ENCODE assay signal across 22 cellular contexts in genomic region chr17:14805348-14805747, GRCh38.
DNase-seq lines count a peak whose midpoint lies in the region; ATAC-seq, FAIRE-seq and TF ChIP-seq lines count a peak whose summit lies in the region.
"Had no signal": no experiment of that assay in that cellular context is flagged by ENCODE, and none has a peak within 500 bp of the region (broad histone marks: within the 10 kb centered on the region; RNA-seq: fewer than 3 reads in every experiment).

No MANE protein-coding gene starts in this region.

- H2BK15ac ChIP-seq in H9 (ENCODE audit: low read depth, low read length), result no peak overlapping the region

- ATAC-seq in naive thymus-derived CD4-positive, alpha-beta T cell, result no peak
- ATAC-seq: K562; right cardiac atrium; stimulated activated naive CD8-positive, alpha-beta T cell treated with anti-CD3 and anti-CD28 coated beads, Interleukin-15, Interleukin-2, amounts not matched to agents 100 U/mL and 50 U/mL, for 24 hours had no signal

- no peak overlapping the region for H2BK20ac ChIP-seq in H9 (ENCODE audit: low read depth, low read length, poor library complexity, severe bottlenecking)

- DNase-seq in H9 (no peak), RPMI7951 (ENCODE audit: low read depth) (peak; percentile 9), fibroblast of gingiva (ENCODE audit: low read depth) (peak; percentile 18), pons (ENCODE audit: low spot score) (peak; percentile 35), D341Med (ENCODE audit: low spot score) (no peak), frontal cortex (ENCODE audit: low spot score in 2 of 2) (no peak), AML-193 (lab: John Stamatoyannopoulos, UW) (no peak)
- DNase-seq in naive thymus-derived CD4-positive, alpha-beta T cell, result no peak
- DNase-seq: activated CD4-positive, alpha-beta T cell treated with anti-CD3 and anti-CD28 coated beads, Interleukin-2, amount 50 U/mL, for 4 hours; activated naive CD4-positive, alpha-beta T cell treated with anti-CD3 and anti-CD28 coated beads, Interleukin-2, amount 10 ng/mL, durations not matched to agents 7 days and 5 days; activated T-cell treated with anti-CD3 and anti-CD28 coated beads, Interleukin-2, amount 50 U/mL, for 24 hours; DMS53; hippocampal formation; NCI-H2171; NCI-H82; right cardiac atrium; stimulated activated naive CD8-positive, alpha-beta T cell treated with anti-CD3 and anti-CD28 coated beads, Interleukin-15, Interleukin-2, amounts not matched to agents 100 U/mL and 50 U/mL, for 24 hours; SW 1271; trophoblast cell had no signal

- H4K5ac ChIP-seq in H9 (ENCODE audit: insufficient read length, low read depth, low read length), result no peak overlapping the region

- H3K4me3 ChIP-seq in naive thymus-derived CD4-positive, alpha-beta T cell (ENCODE audit: low read length), result no peak overlapping the region
- H3K4me3 ChIP-seq: K562 had no signal

- H3K79me2 ChIP-seq in H9 (ENCODE audit: insufficient read depth, low read length), result no peaks in the 10 kb centered on the region

- H3K27ac ChIP-seq in H9 (ENCODE audit: insufficient read length, low read depth, low read length), result no peak overlapping the region
- H3K27ac ChIP-seq in naive thymus-derived CD4-positive, alpha-beta T cell (ENCODE audit: low read depth, low read length), result no peak overlapping the region
- H3K27ac ChIP-seq: neutrophil, RWPE1 had no signal

- H3K9me3 Mint-ChIP-seq in H9, result peaks cover 0 to 5% of the 10 kb centered on the region in 2 experiments; a peak in 2 of 5 replicates
- H3K9me3 Mint-ChIP-seq in naive thymus-derived CD4-positive, alpha-beta T cell, result peaks cover 0 to 17% (median 9%) of the 10 kb centered on the region in 11 donors

- H3K56ac ChIP-seq in H9 (ENCODE audit: insufficient read length, low read depth, low read length), result no peak overlapping the region

- H3K27ac Mint-ChIP-seq in H9, result no peak overlapping the region
- H3K27ac Mint-ChIP-seq in naive thymus-derived CD4-positive, alpha-beta T cell, result no peak overlapping the region
- H3K27ac Mint-ChIP-seq: activated naive CD4-positive, alpha-beta T cell treated with anti-CD3 and anti-CD28 coated beads, Interleukin-2, amount 10 ng/mL, durations not matched to agents 7 days and 5 days; activated T-cell treated with anti-CD3 and anti-CD28 coated beads, Interleukin-2, amount 50 U/mL, for 24 hours had no signal

- peak; percentile 60 for TF ChIP-seq CTCF in H9 (conservative IDR thresholded peaks at IDR 0.05)

- no peak overlapping the region for H2AK5ac ChIP-seq in H9 (ENCODE audit: insufficient read length, low read length)

- H3K4me1 ChIP-seq in H9 (ENCODE audit: insufficient read depth, low read length), result no peaks in the 10 kb centered on the region
- no peaks in the 10 kb centered on the region for H3K4me1 ChIP-seq in naive thymus-derived CD4-positive, alpha-beta T cell (ENCODE audit: control insufficient read depth in 2 of 2, insufficient read depth in 2 of 2, low read length in 2 of 2)

- H3K4me3 Mint-ChIP-seq in H9, result no peak overlapping the region
- H3K4me3 Mint-ChIP-seq in naive thymus-derived CD4-positive, alpha-beta T cell, result no peak overlapping the region
- H3K4me3 Mint-ChIP-seq: activated naive CD4-positive, alpha-beta T cell treated with anti-CD3 and anti-CD28 coated beads, Interleukin-2, amount 10 ng/mL, durations not matched to agents 7 days and 5 days; activated T-cell treated with anti-CD3 and anti-CD28 coated beads, Interleukin-2, amount 50 U/mL, for 24 hours had no signal

- POLR2A ChIA-PET in naive thymus-derived CD4-positive, alpha-beta T cell (lab: Charles Lee), result no interaction called here

- no peak overlapping the region for H3K18ac ChIP-seq in H9 (ENCODE audit: insufficient read length, low read depth, low read length)

- H3K23me2 ChIP-seq in H9 (ENCODE audit: insufficient read length, low read depth, low read length, poor library complexity, severe bottlenecking), result no peaks in the 10 kb centered on the region

- H3K36me3 Mint-ChIP-seq in H9 (ENCODE audit: insufficient read depth in 1 of 3, low read depth in 3 of 3), result 0 out of 7 replicates have a peak, but pooled peaks cover 0 to 4% (median 0%) of the 10 kb centered on the region in 3 experiments
- no peaks in the 10 kb centered on the region for H3K36me3 Mint-ChIP-seq in naive thymus-derived CD4-positive, alpha-beta T cell
- H3K36me3 Mint-ChIP-seq: activated naive CD4-positive, alpha-beta T cell treated with anti-CD3 and anti-CD28 coated beads, Interleukin-2, amount 10 ng/mL, durations not matched to agents 7 days and 5 days had no signal

- no peak overlapping the region for H2AFZ ChIP-seq in H9 (ENCODE audit: low read length)

- H2BK5ac ChIP-seq in H9 (ENCODE audit: insufficient read length, low read length), result no peak overlapping the region

- H3K9me3 ChIP-seq in H9 (ENCODE audit: control insufficient read depth, low read depth, low read length), result no peaks in the 10 kb centered on the region
- no peaks in the 10 kb centered on the region for H3K9me3 ChIP-seq in naive thymus-derived CD4-positive, alpha-beta T cell (ENCODE audit: control insufficient read depth in 2 of 3, low read length in 3 of 3)
- H3K9me3 ChIP-seq: neutrophil had no signal

- peaks cover 7% of the 10 kb centered on the region in 2 experiments for H3K4me1 Mint-ChIP-seq in H9
- no peaks in the 10 kb centered on the region for H3K4me1 Mint-ChIP-seq in naive thymus-derived CD4-positive, alpha-beta T cell
- H3K4me1 Mint-ChIP-seq: activated naive CD4-positive, alpha-beta T cell treated with anti-CD3 and anti-CD28 coated beads, Interleukin-2, amount 10 ng/mL, durations not matched to agents 7 days and 5 days had no signal

- H4K20me1 ChIP-seq in H9 (ENCODE audit: control insufficient read depth, insufficient read depth, insufficient read length), result no peaks in the 10 kb centered on the region

- intact Hi-C loops in naive thymus-derived CD4-positive, alpha-beta T cell (cut with micrococcal nuclease), result no loop called here

- FAIRE-seq in frontal cortex (lab: Jason Lieb, UNC), result no peak
- FAIRE-seq: K562 had no signal

- H2BK12ac ChIP-seq in H9 (ENCODE audit: insufficient read length, low read depth, low read length), result no peak overlapping the region

- H3K27me3 ChIP-seq in H9 (ENCODE audit: insufficient read depth, low read length), result no peaks in the 10 kb centered on the region
- no peaks in the 10 kb centered on the region for H3K27me3 ChIP-seq in naive thymus-derived CD4-positive, alpha-beta T cell (ENCODE audit: control insufficient read depth in 2 of 2, insufficient read depth in 2 of 2, low read length in 2 of 2)
- H3K27me3 ChIP-seq: neutrophil had no signal

- CTCF ChIA-PET in naive thymus-derived CD4-positive, alpha-beta T cell (lab: Charles Lee), result no interaction called here

- no peak overlapping the region for H4K91ac ChIP-seq in H9 (ENCODE audit: insufficient read length, low read depth, low read length)

- no peaks in the 10 kb centered on the region for H3K79me1 ChIP-seq in H9 (ENCODE audit: insufficient read depth, low read depth, low read length, poor library complexity, severe bottlenecking)

- H4K8ac ChIP-seq in H9 (replicated peaks; ENCODE audit: insufficient read length, low read depth, low read length), result no peak overlapping the region

- no peak overlapping the region for H3K4me2 ChIP-seq in H9 (ENCODE audit: insufficient read depth, insufficient read length, low read length)

- H3K23ac ChIP-seq in H9 (ENCODE audit: insufficient read length, low read depth, low read length), result no peak overlapping the region

- no peak overlapping the region for H3K9ac ChIP-seq in H9 (ENCODE audit: extremely low read depth, insufficient read length, low read length)

- H3K36me3 ChIP-seq in naive thymus-derived CD4-positive, alpha-beta T cell (ENCODE audit: control insufficient read depth in 2 of 3, insufficient read depth in 3 of 3, low read length in 3 of 3), result no peaks in the 10 kb centered on the region
- H3K36me3 ChIP-seq: neutrophil had no signal

- peaks cover 2% of the 10 kb centered on the region; the same call in 1 of the 2 replicates for H3K27me3 Mint-ChIP-seq in H9 (ENCODE audit: low read depth)
- peaks cover 3 to 25% (median 12%) of the 10 kb centered on the region in 5 donors for H3K27me3 Mint-ChIP-seq in naive thymus-derived CD4-positive, alpha-beta T cell
- H3K27me3 Mint-ChIP-seq: activated naive CD4-positive, alpha-beta T cell treated with anti-CD3 and anti-CD28 coated beads, Interleukin-2, amount 10 ng/mL, durations not matched to agents 7 days and 5 days had no signal

- no peak overlapping the region for H3T11ph ChIP-seq in H9 (ENCODE audit: low read length)

- no peak overlapping the region for H3K4ac ChIP-seq in H9 (ENCODE audit: low read depth, low read length)

- no peak overlapping the region for H2BK120ac ChIP-seq in H9 (ENCODE audit: low read depth, low read length, poor library complexity, severe bottlenecking)

- no peak overlapping the region for H3K14ac ChIP-seq in H9 (ENCODE audit: insufficient read depth, low read length)

Comparison
In these comparisons a context has a peak if more than half of its experiments do, and no peak if none do; other contexts are left out.
1. DNase-seq: peak in RPMI7951 (single experiment), fibroblast of gingiva (single experiment) and pons (single experiment); none in H9 (single experiment), D341Med (single experiment), frontal cortex (0 of 2), naive thymus-derived CD4-positive, alpha-beta T cell (0 of 9) and AML-193 (0 of 2).